20 cellular contexts compared by ENCODE assay signal in genomic region chr10:92903633-92904032, GRCh38. TPM values are rescaled to one million over a fixed set of nuclear protein-coding genes. Genes with fewer than 3 reads are reported as not detected.
DNase-seq lines count a peak whose midpoint lies in the region; ATAC-seq, FAIRE-seq and TF ChIP-seq lines count a peak whose summit lies in the region.
"Had no signal": no experiment of that assay in that cellular context is flagged by ENCODE, and none has a peak within 500 bp of the region (broad histone marks: within the 10 kb centered on the region; RNA-seq: fewer than 3 reads in every experiment).

No MANE protein-coding gene starts in this region.

- in situ Hi-C loops in HepG2 (cut with HindIII; ENCODE audit: extremely low pct_ligation_motif_present, low pct_unique_long_range_greater_than_20kb): no loop called here

- peak; percentile 61 for DNase-seq in HepG2 (ENCODE audit: low spot score)
- no peak for DNase-seq in right lobe of liver
- DNase-seq in GM10248 (ENCODE audit: extremely low spot score): no peak
- DNase-seq: AML-193; Caco-2; Calu3; CD4-positive, alpha-beta T cell; CD8-positive, alpha-beta T cell; DMS79 treated with DMSO at 0.1 percent for 48 hours; GF-D8 had no signal

- H3K36me3 ChIP-seq in HepG2 (replicated peaks in 1 of 2; ENCODE audit: control insufficient read depth in 1 of 2, insufficient read depth in 2 of 2, low read length in 2 of 2) (no peaks in the 10 kb centered on the region), right lobe of liver (no peaks in the 10 kb centered on the region)

- FAIRE-seq in HepG2 (lab: Jason Lieb, UNC): no peak
- peak; percentile 33 for FAIRE-seq in islet of Langerhans (lab: Jason Lieb, UNC)
- FAIRE-seq: D721Med, GM12892, GM18507 had no signal

- no peaks in the 10 kb centered on the region for H3K79me2 ChIP-seq in HepG2 (ENCODE audit: insufficient read depth, low read length)

- ATAC-seq in HepG2 (peak; percentile 90), right lobe of liver (no peak), HG02885 (IDR thresholded peaks at IDR 0.05; ENCODE audit: poor library complexity, unreplicated experiment) (no peak)
- ATAC-seq: A549; CD8-positive, alpha-beta T cell; GM12878 had no signal

- H3K4me1 ChIP-seq in HepG2 (ENCODE audit: insufficient read depth, low read length) (peaks cover 31% of the 10 kb centered on the region), right lobe of liver (no peaks in the 10 kb centered on the region)

- TF ChIP-seq POLR2A in HepG2 (IDR thresholded peaks at IDR 0.05; ENCODE audit: insufficient read depth in 1 of 2, low read depth in 2 of 2, low read length in 2 of 2): no peak
- no peak for TF ChIP-seq POLR2A in right lobe of liver (IDR thresholded peaks at IDR 0.05)

- H3K27me3 ChIP-seq in HepG2 (ENCODE audit: control insufficient read depth in 1 of 2, insufficient read depth in 2 of 2, low read length in 2 of 2): no peaks in the 10 kb centered on the region
- no peaks in the 10 kb centered on the region for H3K27me3 ChIP-seq in right lobe of liver
- H3K27me3 ChIP-seq: BLaER1 treated with 17β-estradiol and CSF1 and Interleukin-3, amounts not matched to agents 10 nM and 100 nM had no signal

- POLR2A ChIA-PET in HepG2 (lab: Yijun Ruan, JAX) (no interaction called here), GM10248 (lab: Yijun Ruan, JAX) (no interaction called here)

- TF ChIP-seq EP300 in HepG2 (IDR thresholded peaks at IDR 0.05; ENCODE audit: low read depth in 2 of 2, low read length in 2 of 2) (peak in 1 of 2 experiments; percentile 37; a peak in 1 of 4 replicates), HepG2 (CRISPR knock-in tag; IDR thresholded peaks at IDR 0.05; ENCODE audit: borderline replicate concordance) (no peak)

- WGBS in HepG2 (ENCODE audit: low lambda C conversion rate): 17% methylated on average over 1 of the region's 1 CpG
- 81% methylated on average over 1 of the region's 1 CpG for WGBS in right lobe of liver (ENCODE audit: insufficient coverage, low coverage, low lambda C conversion rate, missing lambda C conversion rate)

- no peak overlapping the region for H3K4me2 ChIP-seq in HepG2 (ENCODE audit: low read depth, low read length)
- H3K4me2 ChIP-seq: A549; BLaER1 treated with 17β-estradiol and CSF1 and Interleukin-3, amounts not matched to agents 10 nM and 100 nM had no signal

- CTCF ChIA-PET in HepG2 (lab: Yijun Ruan, JAX; ENCODE audit: low intra/inter-chr PET ratio, low total read pairs): no interaction called here
- CTCF ChIA-PET in GM10248 (lab: Yijun Ruan, JAX): no interaction called here

- TF ChIP-seq RAD21 in HepG2 (CRISPR knock-in tag; IDR thresholded peaks at IDR 0.05): no peak

- no peaks in the 10 kb centered on the region for H4K20me1 ChIP-seq in HepG2 (ENCODE audit: insufficient read depth, low read length)
- H4K20me1 ChIP-seq: BLaER1 treated with 17β-estradiol and CSF1 and Interleukin-3, amounts not matched to agents 10 nM and 100 nM had no signal

- no peak overlapping the region; a peak in 1 of 6 replicates for H3K4me3 ChIP-seq in HepG2 (replicated peaks in 1 of 3; ENCODE audit: insufficient read depth in 1 of 3, low read depth in 2 of 3, low read length in 3 of 3)
- H3K4me3 ChIP-seq in right lobe of liver: no peak overlapping the region
- H3K4me3 ChIP-seq: A549; BLaER1 treated with 17β-estradiol and CSF1 and Interleukin-3, amounts not matched to agents 10 nM and 100 nM; GM12878 had no signal

- BruUV-seq in HepG2 (replicated peaks; lab: Mats Ljungman, UMichigan): no TSS peak

- H2AFZ ChIP-seq in HepG2 (ENCODE audit: low read length): no peak overlapping the region

- H3K27ac ChIP-seq in HepG2 (ENCODE audit: extremely low read length, insufficient read depth, low read length) (peak overlapping the region; percentile 38), right lobe of liver (no peak overlapping the region)
- H3K27ac ChIP-seq: 22Rv1; A549; BLaER1 treated with 17β-estradiol and CSF1 and Interleukin-3, amounts not matched to agents 10 nM and 100 nM; C4-2B had no signal

- intact Hi-C loops in HepG2 (cut with micrococcal nuclease; ENCODE audit: unreplicated experiment) (no loop called here), right lobe of liver (cut with DNase I) (no loop called here)

- TF ChIP-seq CTCF in HepG2 (CRISPR knock-in tag; IDR thresholded peaks at IDR 0.05) (no peak), right lobe of liver (IDR thresholded peaks at IDR 0.05) (no peak), GM10248 (IDR thresholded peaks at IDR 0.05; ENCODE audit: control extremely low read depth, extremely low read depth, low read depth, missing control alignments) (no peak)

- H3K9me3 ChIP-seq in HepG2 (ENCODE audit: low read length) (no peaks in the 10 kb centered on the region), right lobe of liver (no peaks in the 10 kb centered on the region)
- H3K9me3 ChIP-seq: A549; BLaER1 treated with 17β-estradiol and CSF1 and Interleukin-3, amounts not matched to agents 10 nM and 100 nM had no signal

- H3K9ac ChIP-seq in HepG2 (ENCODE audit: insufficient read depth, low read depth, low read length): no peak overlapping the region
- H3K9ac ChIP-seq: BLaER1 treated with 17β-estradiol and CSF1 and Interleukin-3, amounts not matched to agents 10 nM and 100 nM had no signal

TF ChIP-seq in HepG2, 621 proteins besides CTCF, POLR2A, EP300 and RAD21 (continues in another document):
- TF ChIP-seq, protein P1, sequence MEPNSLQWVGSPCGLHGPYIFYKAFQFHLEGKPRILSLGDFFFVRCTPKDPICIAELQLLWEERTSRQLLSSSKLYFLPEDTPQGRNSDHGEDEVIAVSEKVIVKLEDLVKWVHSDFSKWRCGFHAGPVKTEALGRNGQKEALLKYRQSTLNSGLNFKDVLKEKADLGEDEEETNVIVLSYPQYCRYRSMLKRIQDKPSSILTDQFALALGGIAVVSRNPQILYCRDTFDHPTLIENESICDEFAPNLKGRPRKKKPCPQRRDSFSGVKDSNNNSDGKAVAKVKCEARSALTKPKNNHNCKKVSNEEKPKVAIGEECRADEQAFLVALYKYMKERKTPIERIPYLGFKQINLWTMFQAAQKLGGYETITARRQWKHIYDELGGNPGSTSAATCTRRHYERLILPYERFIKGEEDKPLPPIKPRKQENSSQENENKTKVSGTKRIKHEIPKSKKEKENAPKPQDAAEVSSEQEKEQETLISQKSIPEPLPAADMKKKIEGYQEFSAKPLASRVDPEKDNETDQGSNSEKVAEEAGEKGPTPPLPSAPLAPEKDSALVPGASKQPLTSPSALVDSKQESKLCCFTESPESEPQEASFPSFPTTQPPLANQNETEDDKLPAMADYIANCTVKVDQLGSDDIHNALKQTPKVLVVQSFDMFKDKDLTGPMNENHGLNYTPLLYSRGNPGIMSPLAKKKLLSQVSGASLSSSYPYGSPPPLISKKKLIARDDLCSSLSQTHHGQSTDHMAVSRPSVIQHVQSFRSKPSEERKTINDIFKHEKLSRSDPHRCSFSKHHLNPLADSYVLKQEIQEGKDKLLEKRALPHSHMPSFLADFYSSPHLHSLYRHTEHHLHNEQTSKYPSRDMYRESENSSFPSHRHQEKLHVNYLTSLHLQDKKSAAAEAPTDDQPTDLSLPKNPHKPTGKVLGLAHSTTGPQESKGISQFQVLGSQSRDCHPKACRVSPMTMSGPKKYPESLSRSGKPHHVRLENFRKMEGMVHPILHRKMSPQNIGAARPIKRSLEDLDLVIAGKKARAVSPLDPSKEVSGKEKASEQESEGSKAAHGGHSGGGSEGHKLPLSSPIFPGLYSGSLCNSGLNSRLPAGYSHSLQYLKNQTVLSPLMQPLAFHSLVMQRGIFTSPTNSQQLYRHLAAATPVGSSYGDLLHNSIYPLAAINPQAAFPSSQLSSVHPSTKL (CRISPR knock-in tag; IDR thresholded peaks at IDR 0.05): peak; percentile 54; the same call in 1 of the 2 replicates
- TF ChIP-seq TBX3 (IDR thresholded peaks at IDR 0.05; ENCODE audit: borderline replicate concordance) (peak; percentile 18; the same call in 1 of the 2 replicates), RARA (CRISPR knock-in tag; IDR thresholded peaks at IDR 0.05) (0 out of 2 replicates have a peak, but pooled peaks have one; percentile 11), CREM (IDR thresholded peaks at IDR 0.05) (0 out of 2 replicates have a peak, but pooled peaks have one; percentile 23), CREM (CRISPR knock-in tag; IDR thresholded peaks at IDR 0.05) (no peak), FOXA3 (CRISPR knock-in tag; IDR thresholded peaks at IDR 0.05) (peak; percentile 52; the same call in 1 of the 2 replicates)

RNA-seq across cellular contexts. Expression of gene EXOC6, which starts 55.3 kb away (rescaled TPM):
- total RNA-seq in HepG2 (2016; rRNA removed; fragmentation: Illumina TruSeq; extraction: Trizol) (22.2 and 48.7 TPM in 2 replicates), right lobe of liver (10 to 100 TPM in 3 of 6 experiments, 1 to 10 TPM in 3; 5.5 to 15.6 (median 9.9) TPM)
- 7.3 and 14.2 TPM in 2 replicates for total RNA-seq in HepG2 (2016; cell fraction: cytosol; rRNA removed; fragmentation: Illumina TruSeq; extraction: Trizol; ENCODE audit: low read depth)
- total RNA-seq in HepG2 (2016; cell fraction: insoluble cytoplasmic fraction; rRNA removed; fragmentation: Illumina TruSeq; extraction: Trizol): 17.2 and 42.9 TPM in 2 replicates
- total RNA-seq in HepG2 (2016; cell fraction: membrane; rRNA removed; fragmentation: Illumina TruSeq; extraction: Trizol): 6.2 and 7.0 TPM in 2 replicates
- 18.5 and 31.1 TPM in 2 replicates for total RNA-seq in HepG2 (2016; cell fraction: nucleus; rRNA removed; fragmentation: Illumina TruSeq; extraction: Trizol)
- polyA plus RNA-seq in HepG2 (2011; rRNA removed): 29.2 and 49.6 TPM in 2 replicates
- 4.3 and 6.9 TPM in 2 replicates for polyA plus RNA-seq in HepG2 (2011; cell fraction: cytosol; rRNA removed)
- polyA plus RNA-seq in HepG2 (2011; cell fraction: nucleus; rRNA removed): 15.2 and 18.0 TPM in 2 replicates
- 9.3 and 16.9 TPM in 2 replicates for polyA plus RNA-seq in HepG2 (2012)
- polyA plus RNA-seq in HepG2 (2016; cell fraction: cytosol; fragmentation: Illumina TruSeq; extraction: Trizol; ENCODE audit: low read depth): 0.59 and 1.00 TPM in 2 replicates
- polyA plus RNA-seq in HepG2 (2016; cell fraction: insoluble cytoplasmic fraction; fragmentation: Illumina TruSeq; extraction: Trizol; ENCODE audit: low read depth): 17.7 and 18.9 TPM in 2 replicates
- 1.8 and 2.2 TPM in 2 replicates for polyA plus RNA-seq in HepG2 (2016; cell fraction: membrane; fragmentation: Illumina TruSeq; extraction: Trizol; ENCODE audit: low read depth)
- polyA plus RNA-seq in HepG2 (2016; cell fraction: nucleus; fragmentation: Illumina TruSeq; extraction: Trizol; ENCODE audit: insufficient read depth, low read depth): 10.8 and 12.2 TPM in 2 replicates
- polyA minus RNA-seq in HepG2 (2011; rRNA and poly(A)+ RNA removed; ENCODE audit: low replicate concordance): 26.0 and 75.6 TPM in 2 replicates
- polyA minus RNA-seq in HepG2 (2011; cell fraction: cytosol; rRNA and poly(A)+ RNA removed): 18.7 and 31.6 TPM in 2 replicates
- 48.2 and 49.5 TPM in 2 replicates for polyA minus RNA-seq in HepG2 (2011; cell fraction: nucleus; rRNA and poly(A)+ RNA removed)
